Comparison of ENCODE assay signal across 12 cellular contexts in the genomic region with DNA sequence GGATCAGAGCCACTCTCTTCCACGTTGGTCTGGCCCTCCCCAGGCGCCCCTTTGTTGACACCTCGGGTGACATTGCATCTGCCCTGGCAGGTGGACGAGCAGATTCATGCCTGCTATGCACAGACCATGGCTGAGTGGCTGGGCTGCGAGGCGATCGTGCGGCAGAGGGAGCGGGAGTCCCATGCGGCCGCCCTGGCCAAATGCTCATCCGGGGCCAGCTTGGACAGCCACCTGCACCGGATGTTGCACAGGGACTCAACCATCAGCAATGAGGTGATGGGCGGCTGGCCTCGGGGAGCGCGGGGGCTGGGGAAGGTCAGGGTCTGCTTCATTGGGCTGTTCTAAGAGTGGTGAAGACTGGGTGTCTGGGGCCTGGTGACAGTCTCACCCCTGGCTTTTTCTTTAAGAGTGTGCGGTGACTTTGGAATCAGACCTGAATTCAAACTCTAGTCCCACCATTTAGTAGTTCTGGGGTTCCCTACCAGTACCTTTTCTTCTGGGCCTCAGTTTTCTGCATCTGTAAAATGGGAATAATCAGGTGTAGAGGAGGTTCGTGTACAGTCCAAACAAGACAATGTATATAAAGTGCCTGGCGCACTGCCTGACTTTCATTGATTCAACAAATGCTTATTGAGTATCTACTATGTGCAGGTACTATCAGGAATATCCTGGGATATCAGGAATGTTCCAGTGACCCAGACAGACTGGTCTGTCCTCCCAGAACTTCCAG. TPM values are rescaled to one million over a fixed set of nuclear protein-coding genes. Genes with fewer than 3 reads are reported as not detected.
DNase-seq lines count a peak whose midpoint lies in the region; ATAC-seq and TF ChIP-seq lines count a peak whose summit lies in the region.
"Had no signal": no experiment of that assay in that cellular context is flagged by ENCODE, and none has a peak within 500 bp of the region (broad histone marks: within the 10 kb centered on the region; RNA-seq: fewer than 3 reads in every experiment).

No MANE protein-coding gene starts in this region.

- DNase-seq in SK-N-SH (no peak), colonic mucosa (no peak), mucosa of descending colon (peak in 2 of 3 donors; percentile 32 to 36), upper lobe of left lung (peak in 1 of 2 donors; percentile 81), NCI-H2107 (lab: John Stamatoyannopoulos, UW) (no peak), NCI-H526 treated with DMSO at 0.1 percent for 48 hours (lab: John Stamatoyannopoulos, UW) (no peak)
- DNase-seq: ACHN, activated gamma-delta T cell, endodermal cell had no signal

- TF ChIP-seq EP300 in SK-N-SH (IDR thresholded peaks at IDR 0.05; ENCODE audit: borderline replicate concordance in 1 of 2, low read depth in 1 of 2, low read length in 1 of 2) (no peak), upper lobe of left lung (IDR thresholded peaks at IDR 0.05) (no peak)

- no peaks in the 10 kb centered on the region for H3K9me2 ChIP-seq in SK-N-SH

- 95% methylated on average over 12 of the region's 20 CpGs for WGBS in SK-N-SH (ENCODE audit: low lambda C conversion rate)
- 91 to 92% methylated on average over 11 to 18 of the region's 20 CpGs for WGBS in upper lobe of left lung, 2 donors

- no peaks in the 10 kb centered on the region for H3K9me3 ChIP-seq in SK-N-SH
- H3K9me3 ChIP-seq in colonic mucosa, result no peaks in the 10 kb centered on the region
- H3K9me3 ChIP-seq in mucosa of descending colon, result no peaks in the 10 kb centered on the region
- H3K9me3 ChIP-seq in upper lobe of left lung, result no peaks in the 10 kb centered on the region

- peaks cover 5 to 19% of the 10 kb centered on the region in 2 experiments; a peak in 3 of 4 replicates for H3K4me1 ChIP-seq in SK-N-SH (ENCODE audit: control insufficient read depth in 1 of 2, insufficient read depth in 2 of 2, low read depth in 1 of 2, low read length in 1 of 2)
- H3K4me1 ChIP-seq in colonic mucosa, result peaks cover 6% of the 10 kb centered on the region
- peaks cover 14% of the 10 kb centered on the region for H3K4me1 ChIP-seq in mucosa of descending colon (ENCODE audit: low read depth)
- H3K4me1 ChIP-seq in upper lobe of left lung, result peaks cover 4 to 17% (median 10%) of the 10 kb centered on the region in 4 donors

- no peak overlapping the region for H3K4me3 ChIP-seq in SK-N-SH (ENCODE audit: low read depth in 2 of 2, low read length in 1 of 2)
- H3K4me3 ChIP-seq in colonic mucosa, result no peak overlapping the region
- H3K4me3 ChIP-seq in mucosa of descending colon, result no peak overlapping the region
- no peak overlapping the region for H3K4me3 ChIP-seq in upper lobe of left lung

- no peak overlapping the region for H2AFZ ChIP-seq in SK-N-SH (ENCODE audit: low read depth)

- H3K4me2 ChIP-seq in SK-N-SH, result 0 out of 2 replicates have a peak overlapping the region, but pooled peaks have one; percentile 66

- H3F3A ChIP-seq in SK-N-SH (replicated peaks; ENCODE audit: insufficient read depth), result peaks cover 10% of the 10 kb centered on the region

- intact Hi-C loops in colonic mucosa (cut with DNase I), result no loop called here
- intact Hi-C loops in mucosa of descending colon (cut with DNase I, micrococcal nuclease), result no loop called here

- CTCF ChIA-PET in SK-N-SH (lab: Yijun Ruan, JAX), result interaction anchor here (0.7 to 2.5 kb wide), 3 partner anchors 23 to 125 kb away, joined by 3 to 6 read pairs (median 3); no protein-coding TSS in a partner anchor

- no peak for TF ChIP-seq RAD21 in SK-N-SH (IDR thresholded peaks at IDR 0.05; ENCODE audit: low read length)

- no peak for ATAC-seq in SK-N-SH treated with all-trans-retinoic acid at 6 μM for 48 hours
- no peak for ATAC-seq in mucosa of descending colon
- no peak for ATAC-seq in upper lobe of left lung (ENCODE audit: low FRiP score in 2 of 2)
- ATAC-seq in GM18511 (IDR thresholded peaks at IDR 0.05; ENCODE audit: unreplicated experiment), result no peak

- no peak for TF ChIP-seq CTCF in SK-N-SH (IDR thresholded peaks at IDR 0.05)
- TF ChIP-seq CTCF in colonic mucosa (IDR thresholded peaks at IDR 0.05), result no peak
- TF ChIP-seq CTCF in mucosa of descending colon (IDR thresholded peaks at IDR 0.05), result no peak
- TF ChIP-seq CTCF in upper lobe of left lung (IDR thresholded peaks at IDR 0.05), result no peak

- no peaks in the 10 kb centered on the region for H3K36me3 ChIP-seq in SK-N-SH (replicated peaks in 1 of 2; ENCODE audit: control insufficient read depth in 1 of 2, insufficient read depth in 2 of 2, low read length in 1 of 2)
- H3K36me3 ChIP-seq in colonic mucosa, result no peaks in the 10 kb centered on the region
- no peaks in the 10 kb centered on the region for H3K36me3 ChIP-seq in mucosa of descending colon (ENCODE audit: low read depth)
- no peaks in the 10 kb centered on the region for H3K36me3 ChIP-seq in upper lobe of left lung

- no peaks in the 10 kb centered on the region; the same call in 1 of the 2 replicates for H3K27me3 ChIP-seq in SK-N-SH (ENCODE audit: insufficient read depth)
- no peaks in the 10 kb centered on the region for H3K27me3 ChIP-seq in colonic mucosa
- H3K27me3 ChIP-seq in upper lobe of left lung, result no peaks in the 10 kb centered on the region

- H4K20me1 ChIP-seq in SK-N-SH (ENCODE audit: insufficient read depth), result no peaks in the 10 kb centered on the region

- H3K9ac ChIP-seq in SK-N-SH, result no peak overlapping the region
- H3K9ac ChIP-seq in colonic mucosa (ENCODE audit: low read depth in 2 of 2, low read length in 2 of 2), result no peak overlapping the region

- no peaks in the 10 kb centered on the region for H3K79me2 ChIP-seq in SK-N-SH (ENCODE audit: insufficient read depth)

- POLR2A ChIA-PET in SK-N-SH (lab: Yijun Ruan, JAX), result no interaction called here

- no peak for TF ChIP-seq POLR2A in upper lobe of left lung (IDR thresholded peaks at IDR 0.05)

- H3K27ac ChIP-seq in SK-N-SH (ENCODE audit: low read depth in 2 of 2, low read length in 1 of 2), result peak overlapping the region; percentile 76 to 94; a peak in 3 of 4 replicates
- peak overlapping the region; percentile 90 for H3K27ac ChIP-seq in colonic mucosa
- peak overlapping the region; percentile 62 to 74 (median 68) for H3K27ac ChIP-seq in upper lobe of left lung

TF ChIP-seq in SK-N-SH, 30 proteins besides CTCF, POLR2A, EP300 and RAD21 (continues in another document):
- TF ChIP-seq POLR2AphosphoS5 (IDR thresholded peaks at IDR 0.05; ENCODE audit: low read depth, low read length), result no peak
- no peak for TF ChIP-seq FOXJ3 (CRISPR knock-in tag; IDR thresholded peaks at IDR 0.05)
- TF ChIP-seq TCF12 (IDR thresholded peaks at IDR 0.05), result no peak

TF ChIP-seq in SK-N-SH treated with all-trans-retinoic acid at 6 μM for 48 hours, 23 proteins besides CTCF, POLR2A, EP300 and RAD21 (continues in another document):
- TF ChIP-seq, protein P1, sequence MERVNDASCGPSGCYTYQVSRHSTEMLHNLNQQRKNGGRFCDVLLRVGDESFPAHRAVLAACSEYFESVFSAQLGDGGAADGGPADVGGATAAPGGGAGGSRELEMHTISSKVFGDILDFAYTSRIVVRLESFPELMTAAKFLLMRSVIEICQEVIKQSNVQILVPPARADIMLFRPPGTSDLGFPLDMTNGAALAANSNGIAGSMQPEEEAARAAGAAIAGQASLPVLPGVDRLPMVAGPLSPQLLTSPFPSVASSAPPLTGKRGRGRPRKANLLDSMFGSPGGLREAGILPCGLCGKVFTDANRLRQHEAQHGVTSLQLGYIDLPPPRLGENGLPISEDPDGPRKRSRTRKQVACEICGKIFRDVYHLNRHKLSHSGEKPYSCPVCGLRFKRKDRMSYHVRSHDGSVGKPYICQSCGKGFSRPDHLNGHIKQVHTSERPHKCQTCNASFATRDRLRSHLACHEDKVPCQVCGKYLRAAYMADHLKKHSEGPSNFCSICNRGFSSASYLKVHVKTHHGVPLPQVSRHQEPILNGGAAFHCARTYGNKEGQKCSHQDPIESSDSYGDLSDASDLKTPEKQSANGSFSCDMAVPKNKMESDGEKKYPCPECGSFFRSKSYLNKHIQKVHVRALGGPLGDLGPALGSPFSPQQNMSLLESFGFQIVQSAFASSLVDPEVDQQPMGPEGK (CRISPR knock-in tag; IDR thresholded peaks at IDR 0.05; ENCODE audit: borderline replicate concordance), result no peak
- TF ChIP-seq GLIS3 (CRISPR knock-in tag; IDR thresholded peaks at IDR 0.05) (no peak), OSR1 (CRISPR knock-in tag; IDR thresholded peaks at IDR 0.05) (no peak), TCF4 (CRISPR knock-in tag; IDR thresholded peaks at IDR 0.05; ENCODE audit: borderline replicate concordance) (no peak), ESRRG (CRISPR knock-in tag; IDR thresholded peaks at IDR 0.05) (no peak), ZNF70 (CRISPR knock-in tag; IDR thresholded peaks at IDR 0.05) (no peak), ZC3H10 (CRISPR knock-in tag; IDR thresholded peaks at IDR 0.05) (no peak), ISL1 (CRISPR knock-in tag; IDR thresholded peaks at IDR 0.05) (no peak), BACH2 (CRISPR knock-in tag; IDR thresholded peaks at IDR 0.05; ENCODE audit: borderline replicate concordance) (no peak), ZNF8 (CRISPR knock-in tag; IDR thresholded peaks at IDR 0.05) (no peak), PPARA (CRISPR knock-in tag; IDR thresholded peaks at IDR 0.05; ENCODE audit: borderline replicate concordance) (no peak), ZFP30 (CRISPR knock-in tag; IDR thresholded peaks at IDR 0.05) (no peak)
- TF ChIP-seq, protein P2, sequence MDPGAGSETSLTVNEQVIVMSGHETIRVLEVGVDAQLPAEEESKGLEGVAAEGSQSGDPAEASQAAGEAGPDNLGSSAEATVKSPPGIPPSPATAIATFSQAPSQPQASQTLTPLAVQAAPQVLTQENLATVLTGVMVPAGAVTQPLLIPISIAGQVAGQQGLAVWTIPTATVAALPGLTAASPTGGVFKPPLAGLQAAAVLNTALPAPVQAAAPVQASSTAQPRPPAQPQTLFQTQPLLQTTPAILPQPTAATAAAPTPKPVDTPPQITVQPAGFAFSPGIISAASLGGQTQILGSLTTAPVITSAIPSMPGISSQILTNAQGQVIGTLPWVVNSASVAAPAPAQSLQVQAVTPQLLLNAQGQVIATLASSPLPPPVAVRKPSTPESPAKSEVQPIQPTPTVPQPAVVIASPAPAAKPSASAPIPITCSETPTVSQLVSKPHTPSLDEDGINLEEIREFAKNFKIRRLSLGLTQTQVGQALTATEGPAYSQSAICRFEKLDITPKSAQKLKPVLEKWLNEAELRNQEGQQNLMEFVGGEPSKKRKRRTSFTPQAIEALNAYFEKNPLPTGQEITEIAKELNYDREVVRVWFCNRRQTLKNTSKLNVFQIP (CRISPR knock-in tag; IDR thresholded peaks at IDR 0.05; ENCODE audit: borderline replicate concordance, low read depth), result no peak

RNA-seq across cellular contexts. Expression of a gene that starts 53.0 kb away (rescaled TPM):
- not detected in 2 replicates for polyA plus RNA-seq in SK-N-SH (2012; rRNA removed)
- polyA plus RNA-seq in SK-N-SH (2012; cell fraction: cytosol; rRNA removed), result not detected in 2 replicates
- polyA plus RNA-seq in SK-N-SH (2012; cell fraction: nucleus; rRNA removed), result not detected in 2 replicates
- total RNA-seq in colonic mucosa, result not detected
- under 1 TPM in 1 of 3 donors, not detected in 2; 0.34 TPM for total RNA-seq in mucosa of descending colon
- not detected for total RNA-seq in upper lobe of left lung
- total RNA-seq: endodermal cell, kidney epithelial cell had no signal

RNA-seq across cellular contexts. Expression of a gene that starts 59.0 kb away (rescaled TPM):
- 7.0 and 7.4 TPM in 2 replicates for polyA plus RNA-seq in SK-N-SH (2012; rRNA removed)
- polyA plus RNA-seq in SK-N-SH (2012; cell fraction: cytosol; rRNA removed), result 5.4 and 6.5 TPM in 2 replicates
- polyA plus RNA-seq in SK-N-SH (2012; cell fraction: nucleus; rRNA removed), result 7.3 and 11.2 TPM in 2 replicates
- total RNA-seq in colonic mucosa (10 to 100 TPM; 82.5 to 94.3 TPM), mucosa of descending colon (100 to 1,000 TPM in 1 of 3 donors, 10 to 100 TPM in 2; 71.3 to 131 (median 88.9) TPM), upper lobe of left lung (10 to 100 TPM; 30.9 to 57.7 (median 42.1) TPM)

Comparison
In these comparisons a context has a peak if more than half of its experiments do, and no peak if none do; other contexts are left out.
1. DNase-seq: peak in mucosa of descending colon (2 of 3); none in SK-N-SH (single experiment), colonic mucosa (single experiment), NCI-H2107 (single experiment) and NCI-H526 treated with DMSO at 0.1 percent for 48 hours (single experiment).
2. Peak in every context shown above with its lines, with median percentiles within 50 percentile points of each other: H3K27ac ChIP-seq.